In the genomic region with DNA sequence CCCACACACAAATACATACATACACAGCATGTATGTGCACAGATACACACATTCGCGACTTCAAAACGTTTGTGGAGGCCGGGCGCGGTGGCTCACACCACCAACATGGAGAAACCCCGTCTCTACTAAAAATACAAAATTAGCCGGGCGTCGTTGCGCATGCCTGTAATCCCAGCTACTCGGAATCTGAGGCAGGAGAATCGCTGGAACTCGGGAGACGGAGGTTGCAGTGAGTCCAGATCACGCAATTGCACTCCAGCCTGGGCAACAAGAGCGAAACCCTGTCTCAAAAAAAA, we compare ENCODE assay signal across 1 cellular context. TPM values are rescaled to one million over a fixed set of nuclear protein-coding genes. Genes with fewer than 3 reads are reported as not detected.
"Had no signal": no experiment of that assay in that cellular context is flagged by ENCODE, and none has a peak within 500 bp of the region (broad histone marks: within the 10 kb centered on the region; RNA-seq: fewer than 3 reads in every experiment).

No MANE protein-coding gene starts in this region.

RNA-seq across cellular contexts. Expression of gene IL21R, which starts 55.6 kb away (rescaled TPM):
- total RNA-seq: bronchial epithelial cell had no signal
